21 cellular contexts compared by ENCODE assay signal in the genomic region with DNA sequence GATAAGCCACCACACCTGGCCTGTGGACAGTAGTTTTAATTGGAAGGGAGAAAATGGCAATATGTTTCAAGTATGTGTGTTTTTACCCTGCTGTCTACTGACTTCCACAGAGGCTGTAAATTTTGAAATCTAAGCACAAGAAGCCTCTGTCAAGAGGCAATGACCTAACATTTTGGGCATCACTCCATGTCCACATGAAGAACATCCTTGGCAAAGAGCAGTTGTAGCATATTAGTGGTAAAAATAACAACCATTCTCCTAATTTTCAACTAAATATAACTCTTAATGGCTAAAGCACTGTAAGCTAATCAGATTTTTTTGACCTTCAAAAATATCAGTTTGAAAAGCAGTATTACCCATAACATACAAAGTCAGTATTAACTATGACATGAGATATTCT.
A peak's percentile ranks its signal among the peaks of the same experiment; 100 is the strongest.
DNase-seq lines count a peak whose midpoint lies in the region; ATAC-seq and TF ChIP-seq lines count a peak whose summit lies in the region.
"Had no signal": no experiment of that assay in that cellular context is flagged by ENCODE, and none has a peak within 500 bp of the region (broad histone marks: within the 10 kb centered on the region; RNA-seq: fewer than 3 reads in every experiment).

No MANE protein-coding gene starts in this region.

- H3K36me3 ChIP-seq in adrenal gland (replicated peaks in 1 of 2) (no peaks in the 10 kb centered on the region), heart right ventricle (no peaks in the 10 kb centered on the region), Peyer's patch (no peaks in the 10 kb centered on the region), mesendoderm (ENCODE audit: control insufficient read depth, insufficient read depth, low read length) (no peaks in the 10 kb centered on the region)
- H3K36me3 ChIP-seq: esophagus muscularis mucosa, sigmoid colon, vagina had no signal

- H2AK5ac ChIP-seq in mesendoderm (ENCODE audit: low read length), result no peak overlapping the region

- no peak overlapping the region for H4K5ac ChIP-seq in mesendoderm (ENCODE audit: low read length)

- H2BK5ac ChIP-seq in mesendoderm (ENCODE audit: low read length), result no peak overlapping the region

- intact Hi-C loops in adrenal gland (cut with DNase I), result no loop called here
- intact Hi-C loops in heart right ventricle (cut with DNase I), result no loop called here

- no peak overlapping the region for H2BK120ac ChIP-seq in mesendoderm (ENCODE audit: low read depth, low read length)

- no peaks in the 10 kb centered on the region for H3K79me1 ChIP-seq in mesendoderm (ENCODE audit: low read length)

- H3K27me3 ChIP-seq in adrenal gland (no peaks in the 10 kb centered on the region), heart right ventricle (no peaks in the 10 kb centered on the region), Peyer's patch (no peaks in the 10 kb centered on the region), mesendoderm (ENCODE audit: insufficient read depth, low read length, poor library complexity) (no peaks in the 10 kb centered on the region)
- H3K27me3 ChIP-seq: esophagus muscularis mucosa, sigmoid colon, vagina had no signal

- no peaks in the 10 kb centered on the region for H3K4me1 ChIP-seq in adrenal gland (replicated peaks in 1 of 2)
- peaks cover 6 to 39% (median 17%) of the 10 kb centered on the region in 9 donors for H3K4me1 ChIP-seq in heart right ventricle
- H3K4me1 ChIP-seq in Peyer's patch, result peaks cover 0 to 14% (median 0%) of the 10 kb centered on the region in 4 donors
- peaks cover 2% of the 10 kb centered on the region for H3K4me1 ChIP-seq in mesendoderm (ENCODE audit: control insufficient read depth, low read depth, low read length)

- peak; percentile 49 for DNase-seq in AG10803 (ENCODE audit: low read depth)
- peak in 4 of 7 donors; percentile 8 to 23 (median 21) for DNase-seq in adrenal gland
- peak in 1 of 2 donors; percentile 16 for DNase-seq in heart right ventricle
- DNase-seq in pons (ENCODE audit: low spot score), result peak; percentile 56
- no peak for DNase-seq in HuH-7 (ENCODE audit: low spot score)
- no peak for DNase-seq in HT-29 (ENCODE audit: low spot score)
- DNase-seq in Peyer's patch, result no peak
- no peak for DNase-seq in mesendoderm
- DNase-seq: activated CD4-positive, alpha-beta T cell treated with anti-CD3 and anti-CD28 coated beads, Interleukin-2, amount 50 U/mL, for 48 hours; kidney; NCI-H1105 treated with DMSO at 0.1 percent for 48 hours; NCI-H2029 treated with DMSO at 0.1 percent for 48 hours; NCI-H526; posterior cingulate gyrus; sigmoid colon; stimulated activated naive B cell treated with anti-CD40 and anti-IgM and Interleukin-4, amounts not matched to agents 10 μg/mL and 1 μg/mL and 100 μg/mL, for 72 hours had no signal

- H3K27ac ChIP-seq in adrenal gland (no peak overlapping the region), heart right ventricle (peak overlapping the region in 1 of 10 donors; percentile 33), Peyer's patch (no peak overlapping the region), mesendoderm (ENCODE audit: low read depth, low read length) (no peak overlapping the region)
- H3K27ac ChIP-seq: esophagus muscularis mucosa, sigmoid colon, vagina had no signal

- H3K4me3 ChIP-seq in AG10803 (ENCODE audit: low read length) (no peak overlapping the region), adrenal gland (no peak overlapping the region), heart right ventricle (no peak overlapping the region), Peyer's patch (no peak overlapping the region), mesendoderm (ENCODE audit: low read length) (no peak overlapping the region)
- H3K4me3 ChIP-seq: esophagus muscularis mucosa, K562, sigmoid colon, vagina had no signal

- no peaks in the 10 kb centered on the region for H3K79me2 ChIP-seq in mesendoderm (ENCODE audit: control insufficient read depth, insufficient read depth, low read length)

- no peak overlapping the region for H3K18ac ChIP-seq in mesendoderm (ENCODE audit: low read length)

- no peak for TF ChIP-seq CTCF in AG10803 (conservative IDR thresholded peaks at IDR 0.05; ENCODE audit: low read length)
- TF ChIP-seq CTCF in adrenal gland (IDR thresholded peaks at IDR 0.05), result no peak
- TF ChIP-seq CTCF in heart right ventricle (IDR thresholded peaks at IDR 0.05), result no peak
- TF ChIP-seq CTCF in Peyer's patch (IDR thresholded peaks at IDR 0.05), result no peak

- TF ChIP-seq POLR2A in adrenal gland (IDR thresholded peaks at IDR 0.05) (no peak), Peyer's patch (IDR thresholded peaks at IDR 0.05) (no peak)

- H3K23ac ChIP-seq in mesendoderm (ENCODE audit: low read length), result no peak overlapping the region

- no peak overlapping the region for H3K9ac ChIP-seq in mesendoderm (ENCODE audit: low read length)

- no peak overlapping the region for H4K8ac ChIP-seq in mesendoderm (ENCODE audit: low read depth, low read length)

- no peak overlapping the region for H3K56ac ChIP-seq in mesendoderm (ENCODE audit: low read length)

- ATAC-seq in heart right ventricle, result peak in 7 of 8 donors; percentile 51 to 88 (median 58)
- ATAC-seq: activated T-helper 17 cell treated with anti-CD3 and anti-CD28 coated beads, Interleukin-2, amount 50 U/mL, for 72 hours; HCT116; K562; stimulated activated naive B cell treated with anti-CD40 and anti-IgM and Interleukin-4, amounts not matched to agents 10 μg/mL and 1 μg/mL and 100 μg/mL, for 72 hours had no signal

- H3K9me3 ChIP-seq in adrenal gland (replicated peaks in 1 of 3), result no peaks in the 10 kb centered on the region
- peaks cover 0 to 2% (median 0%) of the 10 kb centered on the region in 11 donors for H3K9me3 ChIP-seq in heart right ventricle
- no peaks in the 10 kb centered on the region for H3K9me3 ChIP-seq in Peyer's patch
- H3K9me3 ChIP-seq: esophagus muscularis mucosa, sigmoid colon, vagina had no signal

- H2BK15ac ChIP-seq in mesendoderm (replicated peaks; ENCODE audit: low read depth), result no peak overlapping the region

- no peak overlapping the region for H3K4me2 ChIP-seq in mesendoderm (ENCODE audit: low read length)

- H3K4ac ChIP-seq in mesendoderm (ENCODE audit: low read depth, low read length), result no peak overlapping the region

Comparison
In these comparisons a context has a peak if more than half of its experiments do, and no peak if none do; other contexts are left out.
1. DNase-seq: peak in AG10803 (single experiment), adrenal gland (4 of 7) and pons (single experiment); none in HuH-7 (single experiment), HT-29 (single experiment), Peyer's patch (0 of 3) and mesendoderm (single experiment).